ENCODE assay signal across 31 cellular contexts in genomic region chr7:81573128-81573527, GRCh38.
"Had no signal": no experiment of that assay in that cellular context is flagged by ENCODE, and none has a peak within 500 bp of the region (broad histone marks: within the 10 kb centered on the region; RNA-seq: fewer than 3 reads in every experiment).

No MANE protein-coding gene starts in this region.

- H3K27me3 ChIP-seq: adrenal gland, body of pancreas, MG63, Peyer's patch, SJSA1 had no signal

- H3K27ac ChIP-seq: adrenal gland, body of pancreas, Peyer's patch, SJSA1, VCaP had no signal

- H3K36me3 ChIP-seq: adrenal gland, MG63, Peyer's patch, SJSA1 had no signal

- H3K36me3 Mint-ChIP-seq: activated CD4-positive, alpha-beta memory T cell treated with anti-CD3 and anti-CD28 coated beads for 36 hours; activated naive CD8-positive, alpha-beta T cell treated with anti-CD3 and anti-CD28 coated beads, Interleukin-2, amount 10 ng/mL, durations not matched to agents 7 days and 5 days had no signal

- H3K4me3 ChIP-seq: adrenal gland, body of pancreas, MG63, Peyer's patch, SJSA1 had no signal

- ATAC-seq: activated T-helper 17 cell treated with anti-CD3 and anti-CD28 coated beads, Interleukin-2, amount 50 U/mL, for 72 hours; body of pancreas; T-helper 17 cell had no signal

- H3K27ac Mint-ChIP-seq: activated CD4-positive, alpha-beta memory T cell treated with anti-CD3 and anti-CD28 coated beads for 36 hours; activated CD4-positive, alpha-beta T cell treated with anti-CD3 and anti-CD28 coated beads, Interleukin-2, amount 10 ng/mL, durations not matched to agents 7 days and 5 days; activated naive CD4-positive, alpha-beta T cell treated with anti-CD3 and anti-CD28 coated beads for 36 hours; activated naive CD8-positive, alpha-beta T cell treated with anti-CD3 and anti-CD28 coated beads, Interleukin-2, amount 10 ng/mL, durations not matched to agents 7 days and 5 days; activated T-helper 17 cell treated with anti-CD3 and anti-CD28 coated beads, Interleukin-2, amount 50 U/mL, for 72 hours; T-helper 17 cell had no signal

- H3K4me1 ChIP-seq: adrenal gland, body of pancreas, Peyer's patch, SJSA1 had no signal

- DNase-seq: activated CD4-positive, alpha-beta memory T cell treated with anti-CD3 and anti-CD28 coated beads for 36 hours; activated CD4-positive, alpha-beta T cell treated with anti-CD3 and anti-CD28 coated beads, Interleukin-2, amount 10 ng/mL, durations not matched to agents 7 days and 5 days; activated CD4-positive, CD25-positive, alpha-beta regulatory T cell; activated CD8-positive, alpha-beta memory T cell treated with anti-CD3 and anti-CD28 coated beads for 24 hours; activated gamma-delta T cell; activated naive CD4-positive, alpha-beta T cell treated with anti-CD3 and anti-CD28 coated beads for 36 hours; activated naive CD8-positive, alpha-beta T cell treated with anti-CD3 and anti-CD28 coated beads, Interleukin-2, amount 10 ng/mL, durations not matched to agents 7 days and 5 days; activated T-cell treated with anti-CD3 and anti-CD28 coated beads, Interleukin-2, amount 50 U/mL, for 48 hours; adrenal gland; aorta; body of pancreas; KBM-7; MG63; MV-4-11; NCI-H1092 treated with DMSO at 0.1 percent for 48 hours; NCI-H1417 treated with DMSO at 0.1 percent for 48 hours; NCI-H1694; NCI-H2029; NCI-H2107; NCI-H2171 treated with DMSO at 0.1 percent for 48 hours; NCI-H345; NCI-H510A; NCI-H526 treated with DMSO at 0.1 percent for 48 hours; NK-92 treated with Interleukin-12 subunit alpha and Interleukin-12 subunit beta, amount 100 ng/mL, for 24 hours; Peyer's patch; SHP77; T-helper 17 cell; T1000 had no signal

- H3K9me3 ChIP-seq: body of pancreas, MG63, Peyer's patch, SJSA1 had no signal

- H3K9me3 Mint-ChIP-seq: activated CD4-positive, alpha-beta T cell treated with anti-CD3 and anti-CD28 coated beads, Interleukin-2, amount 10 ng/mL, durations not matched to agents 7 days and 5 days; activated naive CD8-positive, alpha-beta T cell treated with anti-CD3 and anti-CD28 coated beads, Interleukin-2, amount 10 ng/mL, durations not matched to agents 7 days and 5 days had no signal
